24 cellular contexts compared by ENCODE assay signal in the genomic region with DNA sequence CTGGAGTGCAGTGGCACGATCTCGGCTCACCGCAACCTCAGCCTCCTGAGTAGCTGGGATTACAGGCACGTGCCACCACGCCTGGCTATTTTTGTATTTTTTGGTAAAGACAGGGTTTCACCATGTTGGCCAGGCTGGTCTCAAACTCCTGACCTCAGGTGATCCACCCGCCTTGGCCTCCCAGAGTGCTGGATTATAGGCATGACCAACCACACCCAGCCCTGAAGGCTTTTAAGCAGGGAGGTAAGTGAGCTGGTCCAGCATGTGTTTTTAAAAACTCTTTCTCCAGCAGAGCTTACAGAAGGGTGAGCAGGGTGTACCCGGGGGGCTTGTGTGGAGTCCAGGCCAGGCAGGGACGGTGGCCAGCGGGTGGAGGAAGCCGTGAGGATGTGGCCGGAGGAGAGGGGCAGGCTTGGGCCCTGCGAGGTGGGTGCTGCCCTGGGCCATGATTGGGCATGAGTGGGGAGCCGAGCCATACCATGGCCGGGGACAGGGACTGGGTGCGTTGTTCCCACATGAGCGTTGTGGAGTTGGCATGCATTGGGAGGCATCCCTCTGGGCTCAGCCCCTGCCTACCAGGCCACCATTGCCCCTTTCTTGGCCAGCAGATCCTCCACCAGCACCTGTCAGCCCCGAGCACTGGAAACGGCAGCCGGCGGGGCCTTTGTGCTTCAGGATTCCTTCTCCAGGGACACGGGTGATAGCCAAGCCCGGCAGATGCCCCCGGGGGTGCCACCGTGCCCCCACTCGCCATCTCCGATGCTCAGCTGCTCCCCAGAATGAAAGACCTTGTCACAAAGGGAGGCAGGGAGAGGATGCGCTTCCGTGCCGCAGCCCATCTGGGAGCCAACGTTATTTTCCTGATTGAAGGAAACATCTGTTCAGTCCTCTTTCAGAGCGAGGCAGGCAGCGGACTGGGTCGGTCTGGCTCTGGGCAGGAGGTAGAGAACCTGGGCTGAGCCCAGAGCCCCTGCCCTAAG.
DNase-seq lines count a peak whose midpoint lies in the region; ATAC-seq and TF ChIP-seq lines count a peak whose summit lies in the region.
"Had no signal": no experiment of that assay in that cellular context is flagged by ENCODE, and none has a peak within 500 bp of the region (broad histone marks: within the 10 kb centered on the region; RNA-seq: fewer than 3 reads in every experiment).

No MANE protein-coding gene starts in this region.

- peaks cover 23 to 26% of the 10 kb centered on the region in 2 donors for H3K4me1 Mint-ChIP-seq in natural killer cell
- peaks cover 15 to 26% of the 10 kb centered on the region in 2 donors for H3K4me1 Mint-ChIP-seq in natural killer cell treated with Interleukin-12 subunit alpha and Interleukin-12 subunit beta and Interleukin-15 and Interleukin-18, amount 100 ng/mL, for 72 hours (ENCODE audit: low read depth in 2 of 2)
- H3K4me1 Mint-ChIP-seq in central memory CD8-positive, alpha-beta T cell, result peaks cover 26% of the 10 kb centered on the region
- peaks cover 61% of the 10 kb centered on the region for H3K4me1 Mint-ChIP-seq in neural progenitor cell
- H3K4me1 Mint-ChIP-seq in osteocyte (ENCODE audit: unreplicated experiment), result peaks cover 60% of the 10 kb centered on the region

- H3K9me3 Mint-ChIP-seq in natural killer cell, result no peaks in the 10 kb centered on the region
- H3K9me3 Mint-ChIP-seq in natural killer cell treated with Interleukin-12 subunit alpha and Interleukin-12 subunit beta and Interleukin-15 and Interleukin-18, amount 100 ng/mL, for 72 hours, result no peaks in the 10 kb centered on the region
- H3K9me3 Mint-ChIP-seq in central memory CD8-positive, alpha-beta T cell, result no peaks in the 10 kb centered on the region
- no peaks in the 10 kb centered on the region for H3K9me3 Mint-ChIP-seq in neural progenitor cell
- no peaks in the 10 kb centered on the region for H3K9me3 Mint-ChIP-seq in osteocyte (ENCODE audit: unreplicated experiment)
- H3K9me3 Mint-ChIP-seq: activated T-helper 2 cell treated with anti-CD3 and anti-CD28 coated beads, Interferon-gamma antibody, Interleukin-2, Interleukin-4, amounts not matched to agents 10 μg/mL and 5 μg/mL and 100 μg/mL, durations not matched to agents 14 hours and 24 hours and 36 hours; CD4-positive, alpha-beta T cell; naive B cell; stimulated activated memory B cell treated with anti-CD40 and anti-IgM and Interleukin-4, amounts not matched to agents 10 μg/mL and 1 μg/mL and 100 μg/mL, for 72 hours had no signal

- peaks cover 7% of the 10 kb centered on the region for H3K79me2 ChIP-seq in neural progenitor cell (ENCODE audit: low read depth)

- peaks cover 89% of the 10 kb centered on the region for H4K20me1 ChIP-seq in neural progenitor cell (ENCODE audit: low read depth)

- H3K4me3 ChIP-seq in neural progenitor cell, result no peak overlapping the region
- H3K4me3 ChIP-seq: cardiac muscle cell, GM23248, lower lobe of right lung, tibial nerve had no signal

- peaks cover 15% of the 10 kb centered on the region for H3K4me1 ChIP-seq in neural progenitor cell

- no peak overlapping the region for H3K4me2 ChIP-seq in neural progenitor cell

- no peak overlapping the region for H3K9ac ChIP-seq in neural progenitor cell

- DNase-seq in natural killer cell (no peak), neural progenitor cell (ENCODE audit: low spot score) (no peak), DMS79 (lab: John Stamatoyannopoulos, UW) (no peak), osteocyte (ENCODE audit: extremely low spot score, unreplicated experiment) (no peak)
- DNase-seq in natural killer cell treated with Interleukin-12 subunit alpha and Interleukin-12 subunit beta and Interleukin-15 and Interleukin-18, amount 100 ng/mL, for 72 hours (ENCODE audit: low spot score), result no peak
- DNase-seq in central memory CD8-positive, alpha-beta T cell (ENCODE audit: low spot score in 2 of 2), result no peak
- DNase-seq in activated CD4-positive, alpha-beta T cell treated with anti-CD3 and anti-CD28 coated beads for 1 hour, result no peak
- no peak for DNase-seq in activated CD4-positive, alpha-beta T cell treated with anti-CD3 and anti-CD28 coated beads, Interleukin-2, amount 50 U/mL, for 1 hour
- DNase-seq: CD4-positive, alpha-beta T cell; DND-41; effector CD4-positive, alpha-beta T cell; GM23248; lower lobe of right lung; MV-4-11; naive B cell; NCI-H2081 treated with DMSO at 0.1 percent for 48 hours; NCI-H526; PC-3; stimulated activated CD4-positive, alpha-beta T cell treated with anti-CD3 and anti-CD28 coated beads, Interleukin-15, amount 100 ng/mL, for 24 hours had no signal

- H3K27me3 ChIP-seq in neural progenitor cell, result peaks cover 6% of the 10 kb centered on the region
- H3K27me3 ChIP-seq: cardiac muscle cell, tibial nerve had no signal

- no peak overlapping the region for H3K27ac ChIP-seq in neural progenitor cell
- H3K27ac ChIP-seq: cardiac muscle cell, lower lobe of right lung had no signal

- TF ChIP-seq CTCF in natural killer cell (IDR thresholded peaks at IDR 0.05) (no peak), neural progenitor cell (IDR thresholded peaks at IDR 0.05) (no peak), osteocyte (IDR thresholded peaks at IDR 0.05) (no peak)

- H3K9me3 ChIP-seq in neural progenitor cell (ENCODE audit: low read depth), result no peaks in the 10 kb centered on the region
- H3K9me3 ChIP-seq: lower lobe of right lung, tibial nerve had no signal

- intact Hi-C loops in natural killer cell (cut with micrococcal nuclease), result no loop called here

- no peak overlapping the region for H2AFZ ChIP-seq in neural progenitor cell (replicated peaks)
- H2AFZ ChIP-seq: GM23248 had no signal

- H3K36me3 ChIP-seq in neural progenitor cell, result no peaks in the 10 kb centered on the region
- H3K36me3 ChIP-seq: cardiac muscle cell, lower lobe of right lung, tibial nerve had no signal

- H3K27me3 Mint-ChIP-seq in natural killer cell (ENCODE audit: low read depth in 2 of 2), result no peaks in the 10 kb centered on the region
- no peaks in the 10 kb centered on the region for H3K27me3 Mint-ChIP-seq in natural killer cell treated with Interleukin-12 subunit alpha and Interleukin-12 subunit beta and Interleukin-15 and Interleukin-18, amount 100 ng/mL, for 72 hours
- H3K27me3 Mint-ChIP-seq in central memory CD8-positive, alpha-beta T cell, result no peaks in the 10 kb centered on the region
- H3K27me3 Mint-ChIP-seq in neural progenitor cell (ENCODE audit: insufficient read depth, low read depth), result peaks cover 4% of the 10 kb centered on the region
- no peaks in the 10 kb centered on the region for H3K27me3 Mint-ChIP-seq in osteocyte (ENCODE audit: unreplicated experiment)
- H3K27me3 Mint-ChIP-seq: CD4-positive, alpha-beta T cell; naive B cell; stimulated activated memory B cell treated with anti-CD40 and anti-IgM and Interleukin-4, amounts not matched to agents 10 μg/mL and 1 μg/mL and 100 μg/mL, for 72 hours had no signal

- peak overlapping the region; percentile 6 to 18 for H3K27ac Mint-ChIP-seq in natural killer cell
- H3K27ac Mint-ChIP-seq in natural killer cell treated with Interleukin-12 subunit alpha and Interleukin-12 subunit beta and Interleukin-15 and Interleukin-18, amount 100 ng/mL, for 72 hours, result peak overlapping the region in 1 of 2 donors; percentile 34
- peak overlapping the region; percentile 6 for H3K27ac Mint-ChIP-seq in central memory CD8-positive, alpha-beta T cell (ENCODE audit: low read depth)
- peak overlapping the region; percentile 17 for H3K27ac Mint-ChIP-seq in neural progenitor cell
- no peak overlapping the region for H3K27ac Mint-ChIP-seq in osteocyte (ENCODE audit: unreplicated experiment)
- H3K27ac Mint-ChIP-seq: activated T-helper 2 cell treated with anti-CD3 and anti-CD28 coated beads, Interferon-gamma antibody, Interleukin-2, Interleukin-4, amounts not matched to agents 10 μg/mL and 5 μg/mL and 100 μg/mL, durations not matched to agents 14 hours and 24 hours and 36 hours; CD4-positive, alpha-beta T cell; stimulated activated memory B cell treated with anti-CD40 and anti-IgM and Interleukin-4, amounts not matched to agents 10 μg/mL and 1 μg/mL and 100 μg/mL, for 72 hours had no signal

- peaks cover 40% of the 10 kb centered on the region for H3F3A ChIP-seq in neural progenitor cell (ENCODE audit: low read depth)

- H3K36me3 Mint-ChIP-seq in natural killer cell (no peaks in the 10 kb centered on the region), neural progenitor cell (peaks cover 3% of the 10 kb centered on the region), osteocyte (ENCODE audit: unreplicated experiment) (no peaks in the 10 kb centered on the region)
- H3K36me3 Mint-ChIP-seq in natural killer cell treated with Interleukin-12 subunit alpha and Interleukin-12 subunit beta and Interleukin-15 and Interleukin-18, amount 100 ng/mL, for 72 hours, result no peaks in the 10 kb centered on the region
- no peaks in the 10 kb centered on the region for H3K36me3 Mint-ChIP-seq in central memory CD8-positive, alpha-beta T cell (ENCODE audit: insufficient read depth)
- H3K36me3 Mint-ChIP-seq: naive B cell had no signal

- no peak for ATAC-seq in natural killer cell
- ATAC-seq in natural killer cell treated with Interleukin-12 subunit alpha and Interleukin-12 subunit beta and Interleukin-15 and Interleukin-18, amount 100 ng/mL, for 72 hours, result no peak
- ATAC-seq in central memory CD8-positive, alpha-beta T cell (replicated peaks; ENCODE audit: extremely low read depth, poor library complexity, severe bottlenecking), result no peak
- ATAC-seq: activated CD4-positive, CD25-positive, alpha-beta regulatory T cell treated with anti-CD3 and anti-CD28 coated beads, Interleukin-2, amount 50 U/mL, for 24 hours; lower lobe of right lung; PC-3; stimulated activated memory B cell treated with anti-CD40 and anti-IgM and Interleukin-4, amounts not matched to agents 10 μg/mL and 1 μg/mL and 100 μg/mL, for 72 hours had no signal

- H3K4me3 Mint-ChIP-seq in natural killer cell (no peak overlapping the region), neural progenitor cell (no peak overlapping the region), osteocyte (ENCODE audit: unreplicated experiment) (no peak overlapping the region)
- H3K4me3 Mint-ChIP-seq in natural killer cell treated with Interleukin-12 subunit alpha and Interleukin-12 subunit beta and Interleukin-15 and Interleukin-18, amount 100 ng/mL, for 72 hours, result no peak overlapping the region
- no peak overlapping the region for H3K4me3 Mint-ChIP-seq in central memory CD8-positive, alpha-beta T cell
- H3K4me3 Mint-ChIP-seq: CD4-positive, alpha-beta T cell; stimulated activated memory B cell treated with anti-CD40 and anti-IgM and Interleukin-4, amounts not matched to agents 10 μg/mL and 1 μg/mL and 100 μg/mL, for 72 hours had no signal
